Comparison of ENCODE assay signal across 8 cellular contexts in genomic region chr3:172341482-172342059, GRCh38.
A peak's percentile ranks its signal among the peaks of the same experiment; 100 is the strongest.
DNase-seq lines count a peak whose midpoint lies in the region; ATAC-seq and TF ChIP-seq lines count a peak whose summit lies in the region.

No MANE protein-coding gene starts in this region.

- DNase-seq in AG04449 (ENCODE audit: low read depth, low spot score) = no peak
- DNase-seq in GM12865 (ENCODE audit: low read depth) = peak; percentile 70
- peak; percentile 85 for DNase-seq in NCI-H2227 (lab: John Stamatoyannopoulos, UW; ENCODE audit: unreplicated experiment)
- peak; percentile 38 for DNase-seq in activated CD8-positive, alpha-beta T cell treated with anti-CD3 and anti-CD28 coated beads, Interleukin-2, amount 10 ng/mL, durations not matched to agents 7 days and 5 days
- no peak for DNase-seq in left cardiac atrium
- DNase-seq in sciatic nerve (ENCODE audit: low spot score) = no peak

- intact Hi-C loops in left cardiac atrium (cut with DNase I) = loop anchor here in 1 of 2 donors (10.0 kb wide), 1 partner anchor 697 kb away; no protein-coding TSS in a partner anchor
- intact Hi-C loops in sciatic nerve (cut with DNase I) = loop anchor here (5.0 kb wide), 1 partner anchor 689 kb away; no protein-coding TSS in a partner anchor

- H3K4me1 Mint-ChIP-seq in activated CD8-positive, alpha-beta T cell treated with anti-CD3 and anti-CD28 coated beads, Interleukin-2, amount 10 ng/mL, durations not matched to agents 7 days and 5 days (ENCODE audit: low read depth) = no peaks in the 10 kb centered on the region

- ATAC-seq in HG03159 (IDR thresholded peaks at IDR 0.05; ENCODE audit: unreplicated experiment) (peak; percentile 74), left cardiac atrium (peak; percentile 77 to 83), sciatic nerve (peak; percentile 79), GM21360 (IDR thresholded peaks at IDR 0.05; ENCODE audit: unreplicated experiment) (no peak)
- ATAC-seq in activated CD8-positive, alpha-beta T cell treated with anti-CD3 and anti-CD28 coated beads, Interleukin-2, amount 10 ng/mL, durations not matched to agents 7 days and 5 days = peak; percentile 81

- H3K36me3 Mint-ChIP-seq in activated CD8-positive, alpha-beta T cell treated with anti-CD3 and anti-CD28 coated beads, Interleukin-2, amount 10 ng/mL, durations not matched to agents 7 days and 5 days (ENCODE audit: low read depth) = no peaks in the 10 kb centered on the region

- POLR2A ChIA-PET in AG04449 (lab: Yijun Ruan, JAX) = no interaction called here
- POLR2A ChIA-PET in activated CD8-positive, alpha-beta T cell treated with anti-CD3 and anti-CD28 coated beads, Interleukin-2, amount 10 ng/mL, durations not matched to agents 7 days and 5 days (lab: Charles Lee) = no interaction called here

- H3K27me3 Mint-ChIP-seq in activated CD8-positive, alpha-beta T cell treated with anti-CD3 and anti-CD28 coated beads, Interleukin-2, amount 10 ng/mL, durations not matched to agents 7 days and 5 days (ENCODE audit: low read depth) = no peaks in the 10 kb centered on the region

- CTCF ChIA-PET in AG04449 (lab: Yijun Ruan, JAX) = interaction anchor here (0.7 to 4.0 kb wide), 24 partner anchors 9 to 698 kb away, joined by 3 to 72 read pairs (median 5); no protein-coding TSS in a partner anchor
- CTCF ChIA-PET in activated CD8-positive, alpha-beta T cell treated with anti-CD3 and anti-CD28 coated beads, Interleukin-2, amount 10 ng/mL, durations not matched to agents 7 days and 5 days (lab: Charles Lee) = interaction anchor here (0.6 to 4.1 kb wide), 41 partner anchors 9 to 1380 kb away, joined by 3 to 49 read pairs (median 3); partner anchors contain the start of genes NCEH1 and PLD1

- H3K4me3 ChIP-seq in AG04449 (ENCODE audit: low read depth, low read length) (no peak overlapping the region), GM12865 (ENCODE audit: low read depth, low read length) (no peak overlapping the region)

- no peak overlapping the region for H3K27ac Mint-ChIP-seq in activated CD8-positive, alpha-beta T cell treated with anti-CD3 and anti-CD28 coated beads, Interleukin-2, amount 10 ng/mL, durations not matched to agents 7 days and 5 days

- TF ChIP-seq CTCF in AG04449 (IDR thresholded peaks at IDR 0.05; ENCODE audit: insufficient read depth, low read length, missing control alignments) (peak; percentile 38), GM12865 (IDR thresholded peaks at IDR 0.05; ENCODE audit: insufficient read depth, low read depth, low read length, missing control alignments) (peak; percentile 56)

- no peaks in the 10 kb centered on the region for H3K9me3 Mint-ChIP-seq in activated CD8-positive, alpha-beta T cell treated with anti-CD3 and anti-CD28 coated beads, Interleukin-2, amount 10 ng/mL, durations not matched to agents 7 days and 5 days (ENCODE audit: insufficient read depth)

- no peak overlapping the region for H3K4me3 Mint-ChIP-seq in activated CD8-positive, alpha-beta T cell treated with anti-CD3 and anti-CD28 coated beads, Interleukin-2, amount 10 ng/mL, durations not matched to agents 7 days and 5 days

Comparison
In these comparisons a context has a peak if more than half of its experiments do, and no peak if none do; other contexts are left out.
1. DNase-seq: peak in GM12865 (single experiment), NCI-H2227 (single experiment) and activated CD8-positive, alpha-beta T cell treated with anti-CD3 and anti-CD28 coated beads, Interleukin-2, amount 10 ng/mL, durations not matched to agents 7 days and 5 days (single experiment); none in AG04449 (single experiment), left cardiac atrium (single experiment) and sciatic nerve (single experiment).